33 cellular contexts compared by ENCODE assay signal in genomic region chr4:116489739-116490138, GRCh38.
"Had no signal": no experiment of that assay in that cellular context is flagged by ENCODE, and none has a peak within 500 bp of the region (broad histone marks: within the 10 kb centered on the region; RNA-seq: fewer than 3 reads in every experiment).

No MANE protein-coding gene starts in this region.

- H3K36me3 ChIP-seq: adrenal gland, esophagus squamous epithelium, gastroesophageal sphincter, heart right ventricle had no signal

- H3K27ac Mint-ChIP-seq: activated CD4-positive, alpha-beta memory T cell treated with anti-CD3 and anti-CD28 coated beads for 36 hours; activated CD4-positive, alpha-beta T cell treated with anti-CD3 and anti-CD28 coated beads for 36 hours; activated CD4-positive, alpha-beta T cell treated with anti-CD3 and anti-CD28 coated beads, Interleukin-2, amount 10 ng/mL, durations not matched to agents 24 days and 14 days; activated CD8-positive, alpha-beta T cell treated with anti-CD3 and anti-CD28 coated beads, Interleukin-2, amount 10 ng/mL, durations not matched to agents 7 days and 5 days; activated naive CD4-positive, alpha-beta T cell treated with anti-CD3 and anti-CD28 coated beads for 36 hours; activated naive CD4-positive, alpha-beta T cell treated with anti-CD3 and anti-CD28 coated beads, Interleukin-2, amount 50 U/mL, for 24 hours; activated naive CD8-positive, alpha-beta T cell treated with anti-CD3 and anti-CD28 coated beads for 36 hours; activated naive CD8-positive, alpha-beta T cell treated with anti-CD3 and anti-CD28 coated beads, Interleukin-2, amount 50 U/mL, for 24 hours; activated T-cell treated with anti-CD3 and anti-CD28 coated beads, Interleukin-2, amount 50 U/mL, for 24 hours; activated T-helper 2 cell treated with anti-CD3 and anti-CD28 coated beads, Interferon-gamma antibody, Interleukin-2, Interleukin-4, amounts not matched to agents 10 μg/mL and 5 μg/mL and 100 μg/mL, durations not matched to agents 14 hours and 24 hours and 36 hours; effector memory CD8-positive, alpha-beta T cell; T-helper 17 cell; T-helper 2 cell treated with Interferon-gamma antibody and Interleukin-4, amounts not matched to agents 5 μg/mL and 100 μg/mL, for 36 hours had no signal

- H3K27me3 ChIP-seq: adrenal gland, body of pancreas, esophagus squamous epithelium, gastroesophageal sphincter, heart right ventricle had no signal

- DNase-seq: activated CD4-positive, alpha-beta memory T cell treated with anti-CD3 and anti-CD28 coated beads for 36 hours; activated CD4-positive, alpha-beta T cell treated with anti-CD3 and anti-CD28 coated beads for 36 hours; activated CD4-positive, alpha-beta T cell treated with anti-CD3 and anti-CD28 coated beads, Interleukin-2, amount 10 ng/mL, durations not matched to agents 24 days and 14 days; activated CD4-positive, CD25-positive, alpha-beta regulatory T cell; activated CD4-positive, CD25-positive, alpha-beta regulatory T cell treated with anti-CD3 and anti-CD28 coated beads, Interleukin-2, amount 50 U/mL, for 72 hours; activated CD8-positive, alpha-beta memory T cell treated with anti-CD3 and anti-CD28 coated beads, Interleukin-2, amount 50 U/mL, for 48 hours; activated CD8-positive, alpha-beta T cell treated with anti-CD3 and anti-CD28 coated beads, Interleukin-2, amount 10 ng/mL, durations not matched to agents 7 days and 5 days; activated effector memory CD4-positive, alpha-beta T cell treated with anti-CD3 and anti-CD28 coated beads, Interleukin-2, amount 50 U/mL, for 16 hours; activated naive CD4-positive, alpha-beta T cell treated with anti-CD3 and anti-CD28 coated beads for 36 hours; activated naive CD8-positive, alpha-beta T cell treated with anti-CD3 and anti-CD28 coated beads for 36 hours; activated naive CD8-positive, alpha-beta T cell treated with anti-CD3 and anti-CD28 coated beads, Interleukin-2, amount 50 U/mL, for 24 hours; activated T-cell treated with anti-CD3 and anti-CD28 coated beads for 4 hours; activated T-cell treated with anti-CD3 and anti-CD28 coated beads, Interleukin-2, amount 50 U/mL, for 24 hours; adrenal gland; amygdala; aorta; body of pancreas; caudate nucleus; cortex of kidney; dermis blood vessel endothelial cell; effector CD4-positive, alpha-beta T cell; effector memory CD8-positive, alpha-beta T cell; esophagus squamous epithelium; foreskin melanocyte; heart right ventricle; T-helper 1 cell; T-helper 17 cell; T1000 had no signal

- H3K27me3 Mint-ChIP-seq: activated CD4-positive, alpha-beta memory T cell treated with anti-CD3 and anti-CD28 coated beads for 36 hours; activated CD4-positive, alpha-beta T cell treated with anti-CD3 and anti-CD28 coated beads for 36 hours; activated CD4-positive, alpha-beta T cell treated with anti-CD3 and anti-CD28 coated beads, Interleukin-2, amount 10 ng/mL, durations not matched to agents 24 days and 14 days; activated naive CD4-positive, alpha-beta T cell treated with anti-CD3 and anti-CD28 coated beads, Interleukin-2, amount 50 U/mL, for 24 hours; activated naive CD8-positive, alpha-beta T cell treated with anti-CD3 and anti-CD28 coated beads for 36 hours; activated naive CD8-positive, alpha-beta T cell treated with anti-CD3 and anti-CD28 coated beads, Interleukin-2, amount 50 U/mL, for 24 hours; activated T-cell treated with anti-CD3 and anti-CD28 coated beads, Interleukin-2, amount 50 U/mL, for 24 hours; effector memory CD8-positive, alpha-beta T cell; T-helper 17 cell had no signal

- H3K4me3 ChIP-seq: adrenal gland, body of pancreas, esophagus squamous epithelium, gastroesophageal sphincter, heart right ventricle had no signal

- H3K27ac ChIP-seq: adrenal gland, body of pancreas, epithelial cell of prostate, esophagus squamous epithelium, gastroesophageal sphincter, heart right ventricle had no signal

- H3K9me3 Mint-ChIP-seq: activated CD4-positive, alpha-beta T cell treated with anti-CD3 and anti-CD28 coated beads, Interleukin-2, amount 10 ng/mL, durations not matched to agents 24 days and 14 days; activated T-helper 2 cell treated with anti-CD3 and anti-CD28 coated beads, Interferon-gamma antibody, Interleukin-2, Interleukin-4, amounts not matched to agents 10 μg/mL and 5 μg/mL and 100 μg/mL, durations not matched to agents 14 hours and 24 hours and 36 hours; T-helper 2 cell treated with Interferon-gamma antibody and Interleukin-4, amounts not matched to agents 5 μg/mL and 100 μg/mL, for 36 hours had no signal

- H3K36me3 Mint-ChIP-seq: activated CD4-positive, alpha-beta memory T cell treated with anti-CD3 and anti-CD28 coated beads for 36 hours; activated naive CD4-positive, alpha-beta T cell treated with anti-CD3 and anti-CD28 coated beads, Interleukin-2, amount 50 U/mL, for 24 hours; activated naive CD8-positive, alpha-beta T cell treated with anti-CD3 and anti-CD28 coated beads for 36 hours had no signal

- H3K4me1 Mint-ChIP-seq: activated CD4-positive, alpha-beta T cell treated with anti-CD3 and anti-CD28 coated beads for 36 hours; activated CD4-positive, alpha-beta T cell treated with anti-CD3 and anti-CD28 coated beads, Interleukin-2, amount 10 ng/mL, durations not matched to agents 24 days and 14 days; activated naive CD4-positive, alpha-beta T cell treated with anti-CD3 and anti-CD28 coated beads, Interleukin-2, amount 50 U/mL, for 24 hours; activated naive CD8-positive, alpha-beta T cell treated with anti-CD3 and anti-CD28 coated beads for 36 hours; activated naive CD8-positive, alpha-beta T cell treated with anti-CD3 and anti-CD28 coated beads, Interleukin-2, amount 50 U/mL, for 24 hours; T-helper 17 cell had no signal

- ATAC-seq: activated CD4-positive, alpha-beta T cell treated with anti-CD3 and anti-CD28 coated beads for 36 hours; activated CD8-positive, alpha-beta T cell treated with anti-CD3 and anti-CD28 coated beads, Interleukin-2, amount 10 ng/mL, durations not matched to agents 7 days and 5 days; activated naive CD8-positive, alpha-beta T cell treated with anti-CD3 and anti-CD28 coated beads, Interleukin-2, amount 50 U/mL, for 24 hours; body of pancreas; effector memory CD8-positive, alpha-beta T cell; gastroesophageal sphincter; heart right ventricle; T-helper 17 cell had no signal

- H3K4me3 Mint-ChIP-seq: activated CD4-positive, alpha-beta memory T cell treated with anti-CD3 and anti-CD28 coated beads for 36 hours; activated CD4-positive, alpha-beta T cell treated with anti-CD3 and anti-CD28 coated beads for 36 hours; activated CD4-positive, alpha-beta T cell treated with anti-CD3 and anti-CD28 coated beads, Interleukin-2, amount 10 ng/mL, durations not matched to agents 24 days and 14 days; activated CD8-positive, alpha-beta T cell treated with anti-CD3 and anti-CD28 coated beads, Interleukin-2, amount 10 ng/mL, durations not matched to agents 7 days and 5 days; activated naive CD4-positive, alpha-beta T cell treated with anti-CD3 and anti-CD28 coated beads for 36 hours; activated naive CD4-positive, alpha-beta T cell treated with anti-CD3 and anti-CD28 coated beads, Interleukin-2, amount 50 U/mL, for 24 hours; activated naive CD8-positive, alpha-beta T cell treated with anti-CD3 and anti-CD28 coated beads for 36 hours; activated naive CD8-positive, alpha-beta T cell treated with anti-CD3 and anti-CD28 coated beads, Interleukin-2, amount 50 U/mL, for 24 hours; activated T-cell treated with anti-CD3 and anti-CD28 coated beads, Interleukin-2, amount 50 U/mL, for 24 hours; effector memory CD8-positive, alpha-beta T cell; T-helper 17 cell; T-helper 2 cell treated with Interferon-gamma antibody and Interleukin-4, amounts not matched to agents 5 μg/mL and 100 μg/mL, for 36 hours had no signal

- H3K4me1 ChIP-seq: adrenal gland, body of pancreas, esophagus squamous epithelium, gastroesophageal sphincter, heart right ventricle had no signal

- H3K9me3 ChIP-seq: adrenal gland, body of pancreas, esophagus squamous epithelium, gastroesophageal sphincter, heart right ventricle had no signal
